In the genomic region with DNA sequence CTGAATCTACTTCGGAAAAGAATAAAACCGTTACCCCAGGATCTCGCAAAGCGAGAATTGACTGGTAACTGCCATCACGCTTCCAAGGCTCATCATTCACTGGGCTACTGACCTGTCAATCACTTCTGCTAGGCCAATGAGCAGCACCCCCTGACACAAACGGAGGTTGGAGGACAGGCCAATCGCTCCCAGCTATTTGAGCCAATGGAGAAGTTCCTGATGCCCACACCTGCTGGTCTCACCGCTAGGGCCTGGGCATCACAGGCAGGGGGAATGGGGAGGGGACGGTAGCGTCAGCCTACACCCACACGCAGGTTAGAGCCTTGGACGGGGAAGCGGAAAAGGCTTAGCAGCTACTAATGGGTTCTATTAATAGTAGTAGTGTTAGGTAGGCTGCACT, we compare ENCODE assay signal across 1 cellular context.
TF ChIP-seq lines count a peak whose summit lies in the region.

No MANE protein-coding gene starts in this region.

TF ChIP-seq in HCT116, 20 proteins besides CTCF, POLR2A, EP300 and RAD21 (continued from another document):
- TF ChIP-seq, protein P1, sequence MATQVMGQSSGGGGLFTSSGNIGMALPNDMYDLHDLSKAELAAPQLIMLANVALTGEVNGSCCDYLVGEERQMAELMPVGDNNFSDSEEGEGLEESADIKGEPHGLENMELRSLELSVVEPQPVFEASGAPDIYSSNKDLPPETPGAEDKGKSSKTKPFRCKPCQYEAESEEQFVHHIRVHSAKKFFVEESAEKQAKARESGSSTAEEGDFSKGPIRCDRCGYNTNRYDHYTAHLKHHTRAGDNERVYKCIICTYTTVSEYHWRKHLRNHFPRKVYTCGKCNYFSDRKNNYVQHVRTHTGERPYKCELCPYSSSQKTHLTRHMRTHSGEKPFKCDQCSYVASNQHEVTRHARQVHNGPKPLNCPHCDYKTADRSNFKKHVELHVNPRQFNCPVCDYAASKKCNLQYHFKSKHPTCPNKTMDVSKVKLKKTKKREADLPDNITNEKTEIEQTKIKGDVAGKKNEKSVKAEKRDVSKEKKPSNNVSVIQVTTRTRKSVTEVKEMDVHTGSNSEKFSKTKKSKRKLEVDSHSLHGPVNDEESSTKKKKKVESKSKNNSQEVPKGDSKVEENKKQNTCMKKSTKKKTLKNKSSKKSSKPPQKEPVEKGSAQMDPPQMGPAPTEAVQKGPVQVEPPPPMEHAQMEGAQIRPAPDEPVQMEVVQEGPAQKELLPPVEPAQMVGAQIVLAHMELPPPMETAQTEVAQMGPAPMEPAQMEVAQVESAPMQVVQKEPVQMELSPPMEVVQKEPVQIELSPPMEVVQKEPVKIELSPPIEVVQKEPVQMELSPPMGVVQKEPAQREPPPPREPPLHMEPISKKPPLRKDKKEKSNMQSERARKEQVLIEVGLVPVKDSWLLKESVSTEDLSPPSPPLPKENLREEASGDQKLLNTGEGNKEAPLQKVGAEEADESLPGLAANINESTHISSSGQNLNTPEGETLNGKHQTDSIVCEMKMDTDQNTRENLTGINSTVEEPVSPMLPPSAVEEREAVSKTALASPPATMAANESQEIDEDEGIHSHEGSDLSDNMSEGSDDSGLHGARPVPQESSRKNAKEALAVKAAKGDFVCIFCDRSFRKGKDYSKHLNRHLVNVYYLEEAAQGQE (IDR thresholded peaks at IDR 0.05; ENCODE audit: low read depth): no peak
